In genomic region chr10:72308320-72308987, GRCh38 we compare ENCODE assay signal across 7 cellular contexts. TPM values are rescaled to one million over a fixed set of nuclear protein-coding genes. Genes with fewer than 3 reads are reported as not detected.
DNase-seq lines count a peak whose midpoint lies in the region; ATAC-seq and TF ChIP-seq lines count a peak whose summit lies in the region.

No MANE protein-coding gene starts in this region.

- WGBS in prostate gland: 61% methylated on average over 7 of the region's 7 CpGs

- no peak for TF ChIP-seq RAD21 in HCT116 (IDR thresholded peaks at IDR 0.05; ENCODE audit: low read depth)

- in situ Hi-C loops in Panc1 (cut with HindIII; ENCODE audit: low pct_unique_long_range_greater_than_20kb, low sequenced_read_pairs): loop anchor here (25.0 kb wide), 1 partner anchor 346 kb away; the partner anchor contains the start of gene CHST3

- POLR2A ChIA-PET in HCT116 (lab: Charles Lee): interaction anchor here (1.0 to 6.4 kb wide), 13 partner anchors 8 to 96 kb away, joined by 3 to 69 read pairs (median 9); partner anchors contain the start of gene DDIT4
- POLR2A ChIA-PET in Panc1 (lab: Charles Lee): no interaction called here

- BruUV-seq in HCT116 (replicated peaks; lab: Mats Ljungman, UMichigan): TSS peak; percentile 87
- BruUV-seq in Panc1 (replicated peaks; lab: Mats Ljungman, UMichigan): no TSS peak

- TF ChIP-seq POLR2A in HCT116 (IDR thresholded peaks at IDR 0.05; ENCODE audit: borderline replicate concordance, extremely low read depth, insufficient read depth, insufficient read length) (no peak), prostate gland (IDR thresholded peaks at IDR 0.05) (no peak)

- H3K4me1 ChIP-seq in HCT116 (ENCODE audit: control insufficient read depth in 1 of 2, insufficient read depth in 2 of 2, low read length in 2 of 2) (peaks cover 30 to 53% of the 10 kb centered on the region in 2 experiments), Panc1 (ENCODE audit: control insufficient read depth, insufficient read depth, low read length) (peaks cover 42% of the 10 kb centered on the region), prostate gland (replicated peaks) (peaks cover 4% of the 10 kb centered on the region)

- peak overlapping the region; percentile 9 for H3K9ac ChIP-seq in HCT116 (ENCODE audit: low read length)

- H3K36me3 ChIP-seq in HCT116 (ENCODE audit: control insufficient read depth in 1 of 2, insufficient read depth in 2 of 2, low read length in 2 of 2): no peaks in the 10 kb centered on the region
- H3K36me3 ChIP-seq in Panc1 (ENCODE audit: control insufficient read depth, insufficient read depth, low read length): no peaks in the 10 kb centered on the region
- no peaks in the 10 kb centered on the region for H3K36me3 ChIP-seq in prostate gland

- intact Hi-C loops in HCT116 (cut with micrococcal nuclease): no loop called here
- intact Hi-C loops in Panc1 (cut with micrococcal nuclease; ENCODE audit: unreplicated experiment): no loop called here
- intact Hi-C loops in prostate gland (cut with DNase I): no loop called here

- DNase-seq in HCT116 (ENCODE audit: low read depth, low spot score) (peak; percentile 82), Panc1 (ENCODE audit: low read depth, low spot score) (no peak), dermis blood vessel endothelial cell (peak; percentile 80), myocyte (ENCODE audit: low read depth) (peak; percentile 79), NCI-H2171 (lab: John Stamatoyannopoulos, UW) (no peak), prostate gland (ENCODE audit: low spot score) (no peak), 8988T (no peak)

- no peak for TF ChIP-seq CTCF in HCT116 (IDR thresholded peaks at IDR 0.05 in 2 of 3, conservative IDR thresholded peaks at IDR 0.05 in 1 of 3; ENCODE audit: borderline replicate concordance in 1 of 3, insufficient read depth in 1 of 3, low read depth in 2 of 3, low read length in 2 of 3)
- TF ChIP-seq CTCF in Panc1 (IDR thresholded peaks at IDR 0.05): no peak
- no peak for TF ChIP-seq CTCF in prostate gland (IDR thresholded peaks at IDR 0.05)

- CTCF ChIA-PET in HCT116 (lab: Charles Lee): interaction anchor here (0.8 to 1.7 kb wide), 4 partner anchors 11 to 183 kb away, joined by 3 to 5 read pairs (median 4); no protein-coding TSS in a partner anchor
- CTCF ChIA-PET in Panc1 (lab: Charles Lee): interaction anchor here (0.5 kb wide), 1 partner anchor 24 kb away, joined by 5 read pairs; no protein-coding TSS in a partner anchor

- H3K9me2 ChIP-seq in HCT116 (ENCODE audit: insufficient read depth): no peaks in the 10 kb centered on the region

- peak overlapping the region; percentile 19 for H2AFZ ChIP-seq in HCT116 (ENCODE audit: low read depth, low read length, poor library complexity, severe bottlenecking)

- H3K4me3 ChIP-seq in HCT116 (replicated peaks in 1 of 2; ENCODE audit: low read depth in 1 of 2, low read length in 2 of 2) (peak overlapping the region in 1 of 2 experiments; percentile 5; a peak in 1 of 4 replicates), Panc1 (ENCODE audit: low read depth in 2 of 2, low read length in 2 of 2) (no peak overlapping the region), prostate gland (no peak overlapping the region)

- no peaks in the 10 kb centered on the region for H4K20me1 ChIP-seq in HCT116 (ENCODE audit: insufficient read depth)

- no peaks in the 10 kb centered on the region for H3K79me2 ChIP-seq in HCT116 (ENCODE audit: insufficient read depth, low read length)

- RAD21 ChIA-PET in HCT116 (lab: Charles Lee; ENCODE audit: low non-redundant PET in 1 of 2, low total read pairs in 2 of 2, uncharacterized antibody in 2 of 2, unreplicated experiment in 2 of 2): interaction anchor here in 1 of 2 experiments (1.1 kb wide), 1 partner anchor 13 kb away, joined by 3 read pairs; no protein-coding TSS in a partner anchor

- no peaks in the 10 kb centered on the region for H3K27me3 ChIP-seq in HCT116 (ENCODE audit: insufficient read depth, low read length)
- no peaks in the 10 kb centered on the region for H3K27me3 ChIP-seq in Panc1 (ENCODE audit: control insufficient read depth, insufficient read depth, low read length)
- H3K27me3 ChIP-seq in prostate gland (replicated peaks; ENCODE audit: insufficient read depth): no peaks in the 10 kb centered on the region

- H3K4me2 ChIP-seq in HCT116 (ENCODE audit: low read length): peak overlapping the region; percentile 52

- ATAC-seq in HCT116 (peak; percentile 74), Panc1 (peak; percentile 63)

- peak overlapping the region; percentile 54 for H3K27ac ChIP-seq in HCT116 (ENCODE audit: low read depth, low read length)
- H3K27ac ChIP-seq in Panc1 (ENCODE audit: low read length): peak overlapping the region; percentile 87
- H3K27ac ChIP-seq in prostate gland: peak overlapping the region in 1 of 2 donors; percentile 10

- H3K9me3 ChIP-seq in HCT116 (ENCODE audit: control insufficient read depth in 1 of 2, insufficient read depth in 1 of 2, low read depth in 1 of 2, low read length in 2 of 2) (no peaks in the 10 kb centered on the region), Panc1 (ENCODE audit: control insufficient read depth, insufficient read depth, low read depth, low read length) (no peaks in the 10 kb centered on the region), prostate gland (no peaks in the 10 kb centered on the region)

TF ChIP-seq in HCT116, 20 proteins besides CTCF, POLR2A, EP300 and RAD21 (continues in another document):
- TF ChIP-seq CBX3 (IDR thresholded peaks at IDR 0.05; ENCODE audit: low read depth) (no peak), ZFX (IDR thresholded peaks at IDR 0.05) (peak; percentile 48; the same call in 1 of the 2 replicates), EZH2 (IDR thresholded peaks at IDR 0.05) (no peak), SIN3A (IDR thresholded peaks at IDR 0.05; ENCODE audit: low read depth) (no peak), SP1 (IDR thresholded peaks at IDR 0.05; ENCODE audit: low read depth) (no peak), POLR2AphosphoS5 (IDR thresholded peaks at IDR 0.05; ENCODE audit: low read depth, low read length) (peak; percentile 79), YY1 (IDR thresholded peaks at IDR 0.05; ENCODE audit: extremely low read depth, insufficient replicate concordance, low read depth, low read length) (peak; percentile 36), ELF1 (IDR thresholded peaks at IDR 0.05; ENCODE audit: borderline replicate concordance, low read depth) (no peak), EGR1 (IDR thresholded peaks at IDR 0.05; ENCODE audit: low read depth) (no peak), FOSL1 (IDR thresholded peaks at IDR 0.05; ENCODE audit: low read depth) (no peak), ZBTB33 (IDR thresholded peaks at IDR 0.05; ENCODE audit: extremely low read depth, insufficient replicate concordance, low read length) (peak; percentile 60), TCF7L2 (IDR thresholded peaks at IDR 0.05; ENCODE audit: borderline replicate concordance, extremely low read depth, insufficient read depth, insufficient read length) (peak; percentile 83)
- TF ChIP-seq, protein P1, sequence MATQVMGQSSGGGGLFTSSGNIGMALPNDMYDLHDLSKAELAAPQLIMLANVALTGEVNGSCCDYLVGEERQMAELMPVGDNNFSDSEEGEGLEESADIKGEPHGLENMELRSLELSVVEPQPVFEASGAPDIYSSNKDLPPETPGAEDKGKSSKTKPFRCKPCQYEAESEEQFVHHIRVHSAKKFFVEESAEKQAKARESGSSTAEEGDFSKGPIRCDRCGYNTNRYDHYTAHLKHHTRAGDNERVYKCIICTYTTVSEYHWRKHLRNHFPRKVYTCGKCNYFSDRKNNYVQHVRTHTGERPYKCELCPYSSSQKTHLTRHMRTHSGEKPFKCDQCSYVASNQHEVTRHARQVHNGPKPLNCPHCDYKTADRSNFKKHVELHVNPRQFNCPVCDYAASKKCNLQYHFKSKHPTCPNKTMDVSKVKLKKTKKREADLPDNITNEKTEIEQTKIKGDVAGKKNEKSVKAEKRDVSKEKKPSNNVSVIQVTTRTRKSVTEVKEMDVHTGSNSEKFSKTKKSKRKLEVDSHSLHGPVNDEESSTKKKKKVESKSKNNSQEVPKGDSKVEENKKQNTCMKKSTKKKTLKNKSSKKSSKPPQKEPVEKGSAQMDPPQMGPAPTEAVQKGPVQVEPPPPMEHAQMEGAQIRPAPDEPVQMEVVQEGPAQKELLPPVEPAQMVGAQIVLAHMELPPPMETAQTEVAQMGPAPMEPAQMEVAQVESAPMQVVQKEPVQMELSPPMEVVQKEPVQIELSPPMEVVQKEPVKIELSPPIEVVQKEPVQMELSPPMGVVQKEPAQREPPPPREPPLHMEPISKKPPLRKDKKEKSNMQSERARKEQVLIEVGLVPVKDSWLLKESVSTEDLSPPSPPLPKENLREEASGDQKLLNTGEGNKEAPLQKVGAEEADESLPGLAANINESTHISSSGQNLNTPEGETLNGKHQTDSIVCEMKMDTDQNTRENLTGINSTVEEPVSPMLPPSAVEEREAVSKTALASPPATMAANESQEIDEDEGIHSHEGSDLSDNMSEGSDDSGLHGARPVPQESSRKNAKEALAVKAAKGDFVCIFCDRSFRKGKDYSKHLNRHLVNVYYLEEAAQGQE (IDR thresholded peaks at IDR 0.05; ENCODE audit: low read depth): no peak

RNA-seq across cellular contexts. Expression of gene DDIT4, which starts 34.7 kb away (rescaled TPM):
- total RNA-seq in HCT116 (2021; ENCODE audit: unreplicated experiment) (462 TPM), Panc1 (2021; ENCODE audit: unreplicated experiment) (157 TPM), dermis blood vessel endothelial cell (146 and 173 TPM in 2 replicates), myocyte (97.0 and 97.3 TPM in 2 replicates), prostate gland (100 to 1,000 TPM; 259 to 265 TPM)
- 1,030 and 1,103 TPM in 2 replicates for polyA plus RNA-seq in HCT116 (2012)
- polyA plus RNA-seq in Panc1 (2012; ENCODE audit: insufficient read length): 344 TPM
- 242 TPM for polyA plus RNA-seq in myocyte (2012)

RNA-seq across cellular contexts. Expression of gene DNAJB12, which starts 46.3 kb away (rescaled TPM):
- total RNA-seq in HCT116 (2021; ENCODE audit: unreplicated experiment) (25.8 TPM), Panc1 (2021; ENCODE audit: unreplicated experiment) (51.0 TPM), dermis blood vessel endothelial cell (25.9 and 35.9 TPM in 2 replicates), myocyte (27.1 and 30.3 TPM in 2 replicates), prostate gland (10 to 100 TPM; 33.0 to 55.9 TPM)
- polyA plus RNA-seq in HCT116 (2012): 19.8 and 23.4 TPM in 2 replicates
- 46.8 TPM for polyA plus RNA-seq in Panc1 (2012; ENCODE audit: insufficient read length)
- 41.3 TPM for polyA plus RNA-seq in myocyte (2012)

Comparison
In these comparisons a context has a peak if more than half of its experiments do, and no peak if none do; other contexts are left out.
1. DNase-seq: peak in HCT116 (single experiment), dermis blood vessel endothelial cell (single experiment) and myocyte (single experiment); none in Panc1 (single experiment), NCI-H2171 (single experiment), prostate gland (single experiment) and 8988T (single experiment).